ENCODE assay signal across 2 cellular contexts in genomic region chr16:82192665-82193064, GRCh38.
TF ChIP-seq lines count a peak whose summit lies in the region.

No MANE protein-coding gene starts in this region.

TF ChIP-seq in SK-N-SH, 30 proteins besides CTCF, POLR2A, EP300 and RAD21 (continued from another document):
- no peak for TF ChIP-seq ZBTB33 (IDR thresholded peaks at IDR 0.05; ENCODE audit: borderline replicate concordance, low read depth)
- no peak for TF ChIP-seq USF2 (IDR thresholded peaks at IDR 0.05; ENCODE audit: borderline replicate concordance, low read depth, low read length)
- TF ChIP-seq TAF1 (IDR thresholded peaks at IDR 0.05; ENCODE audit: borderline replicate concordance, low read depth, low read length) = no peak
- no peak for TF ChIP-seq RCOR1 (IDR thresholded peaks at IDR 0.05; ENCODE audit: low read length)
TF ChIP-seq in SK-N-SH: peak in this region for 0.

TF ChIP-seq in SK-N-SH treated with all-trans-retinoic acid at 6 μM for 48 hours, 23 proteins besides CTCF, POLR2A, EP300 and RAD21 (continued from another document):
- TF ChIP-seq TSHZ2 (CRISPR knock-in tag; IDR thresholded peaks at IDR 0.05) (no peak), ZC3H10 (CRISPR knock-in tag; IDR thresholded peaks at IDR 0.05) (no peak), PPARA (CRISPR knock-in tag; IDR thresholded peaks at IDR 0.05; ENCODE audit: borderline replicate concordance) (no peak)
